ENCODE assay signal across 22 cellular contexts in genomic region chr12:76515271-76515670, GRCh38.
"Had no signal": no experiment of that assay in that cellular context is flagged by ENCODE, and none has a peak within 500 bp of the region (broad histone marks: within the 10 kb centered on the region; RNA-seq: fewer than 3 reads in every experiment).

No MANE protein-coding gene starts in this region.

- H3K9me3 Mint-ChIP-seq: type B pancreatic cell had no signal

- ATAC-seq: activated CD4-positive, alpha-beta T cell treated with anti-CD3 and anti-CD28 coated beads for 36 hours; activated T-cell treated with anti-CD3 and anti-CD28 coated beads, Interleukin-2, amount 50 U/mL, for 4 hours; left lung; natural killer cell treated with Interleukin-12 subunit alpha and Interleukin-12 subunit beta and Interleukin-15 and Interleukin-18, amount 100 ng/mL, for 72 hours; pancreas; psoas muscle; right cardiac atrium had no signal

- DNase-seq: activated B cell treated with CpG ODN at 0.5 μM for 24 hours; activated CD4-positive, alpha-beta T cell treated with anti-CD3 and anti-CD28 coated beads for 36 hours; activated CD4-positive, alpha-beta T cell treated with anti-CD3 and anti-CD28 coated beads, Interleukin-2, amount 50 U/mL, for 4 hours; activated CD8-positive, alpha-beta memory T cell treated with anti-CD3 and anti-CD28 coated beads, Interleukin-2, amount 50 U/mL, for 48 hours; activated effector memory CD4-positive, alpha-beta T cell treated with Interleukin-2 at 50 U/mL for 16 hours; activated naive CD4-positive, alpha-beta T cell treated with anti-CD3 and anti-CD28 coated beads, Interleukin-2, amount 10 ng/mL, durations not matched to agents 7 days and 5 days; activated T-cell treated with anti-CD3 and anti-CD28 coated beads, Interleukin-2, amount 50 U/mL, for 4 hours; amygdala; cerebellar nuclear complex; left lung; pancreas; psoas muscle; right cardiac atrium; stimulated activated CD4-positive, alpha-beta T cell treated with anti-CD3 and anti-CD28 coated beads, Interleukin-12 subunit alpha, Interleukin-12 subunit beta, amount 100 ng/mL, for 4 hours; T-helper 1 cell; T-helper 9 cell; testis had no signal

- H3K4me3 Mint-ChIP-seq: activated B cell treated with CpG ODN at 0.5 μM for 24 hours; activated CD4-positive, alpha-beta T cell treated with anti-CD3 and anti-CD28 coated beads for 36 hours; activated naive CD4-positive, alpha-beta T cell treated with anti-CD3 and anti-CD28 coated beads, Interleukin-2, amount 10 ng/mL, durations not matched to agents 7 days and 5 days; activated T-cell treated with anti-CD3 and anti-CD28 coated beads, Interleukin-2, amount 50 U/mL, for 4 hours; natural killer cell treated with Interleukin-12 subunit alpha and Interleukin-12 subunit beta and Interleukin-15 and Interleukin-18, amount 100 ng/mL, for 72 hours; type B pancreatic cell had no signal

- H3K27ac Mint-ChIP-seq: activated B cell treated with CpG ODN at 0.5 μM for 24 hours; activated CD4-positive, alpha-beta T cell treated with anti-CD3 and anti-CD28 coated beads for 36 hours; activated naive CD4-positive, alpha-beta T cell treated with anti-CD3 and anti-CD28 coated beads, Interleukin-2, amount 10 ng/mL, durations not matched to agents 7 days and 5 days; natural killer cell treated with Interleukin-12 subunit alpha and Interleukin-12 subunit beta and Interleukin-15 and Interleukin-18, amount 100 ng/mL, for 72 hours; type B pancreatic cell had no signal

- H3K4me1 ChIP-seq: pancreas, testis, vagina had no signal

- H3K9me3 ChIP-seq: pancreas, psoas muscle, testis, vagina had no signal

- H3K36me3 ChIP-seq: left lung, pancreas, vagina had no signal

- H3K27me3 ChIP-seq: left lung, pancreas, testis, vagina had no signal

- H3K27ac ChIP-seq: coronary artery, epithelial cell of prostate, left lung, pancreas, psoas muscle, testis, vagina had no signal

- H3K4me3 ChIP-seq: coronary artery, left lung, pancreas, psoas muscle, testis, vagina had no signal

- H3K27me3 Mint-ChIP-seq: activated B cell treated with CpG ODN at 0.5 μM for 24 hours; activated CD4-positive, alpha-beta T cell treated with anti-CD3 and anti-CD28 coated beads for 36 hours; activated naive CD4-positive, alpha-beta T cell treated with anti-CD3 and anti-CD28 coated beads, Interleukin-2, amount 10 ng/mL, durations not matched to agents 7 days and 5 days; natural killer cell treated with Interleukin-12 subunit alpha and Interleukin-12 subunit beta and Interleukin-15 and Interleukin-18, amount 100 ng/mL, for 72 hours; type B pancreatic cell had no signal
